In genomic region chr20:35478804-35479472, GRCh38 we compare ENCODE assay signal across 13 cellular contexts. TPM values are rescaled to one million over a fixed set of nuclear protein-coding genes. Genes with fewer than 3 reads are reported as not detected.
DNase-seq lines count a peak whose midpoint lies in the region; ATAC-seq and TF ChIP-seq lines count a peak whose summit lies in the region.
"Had no signal": no experiment of that assay in that cellular context is flagged by ENCODE, and none has a peak within 500 bp of the region (broad histone marks: within the 10 kb centered on the region; RNA-seq: fewer than 3 reads in every experiment).

No MANE protein-coding gene starts in this region.

- H4K8ac ChIP-seq in mesenchymal stem cell (ENCODE audit: low read length), result no peak overlapping the region

- H3K23ac ChIP-seq in mesenchymal stem cell (ENCODE audit: low read length in 2 of 2), result no peak overlapping the region

- H4K20me1 ChIP-seq in PC-3 (ENCODE audit: low read length), result no peaks in the 10 kb centered on the region

- no peak overlapping the region for H2BK15ac ChIP-seq in mesenchymal stem cell (ENCODE audit: low read depth, poor library complexity, severe bottlenecking)

- peak; percentile 45 for TF ChIP-seq CTCF in PC-3 (conservative IDR thresholded peaks at IDR 0.05; ENCODE audit: low read depth, low read length)
- peak; percentile 56 for TF ChIP-seq CTCF in endodermal cell (conservative IDR thresholded peaks at IDR 0.05)
- TF ChIP-seq CTCF in spleen (IDR thresholded peaks at IDR 0.05 in 8 of 11, conservative IDR thresholded peaks at IDR 0.05 in 3 of 11), result peak in 9 of 11 experiments; percentile 4 to 61 (median 52)

- H2BK120ac ChIP-seq in mesenchymal stem cell (ENCODE audit: low read depth, low read length), result no peak overlapping the region

- H3K27me3 Mint-ChIP-seq in endodermal cell (ENCODE audit: insufficient read depth), result no peaks in the 10 kb centered on the region

- no peaks in the 10 kb centered on the region for H3F3A ChIP-seq in PC-3 (ENCODE audit: low read length, unreplicated experiment)

- H3K4me2 ChIP-seq in PC-3 (ENCODE audit: low read length) (no peak overlapping the region), mesenchymal stem cell (ENCODE audit: low read length, poor library complexity, severe bottlenecking) (no peak overlapping the region)

- no TSS peak for BruUV-seq in PC-3 (replicated peaks; lab: Mats Ljungman, UMichigan)

- no peak for TF ChIP-seq POLR2A in spleen (IDR thresholded peaks at IDR 0.05)

- H3K9me3 ChIP-seq in PC-3 (ENCODE audit: low read length) (no peaks in the 10 kb centered on the region), endodermal cell (ENCODE audit: control insufficient read depth, low read length) (no peaks in the 10 kb centered on the region), spleen (peaks cover 0 to 2% (median 0%) of the 10 kb centered on the region in 8 donors), mesenchymal stem cell (ENCODE audit: control insufficient read depth, low read length) (no peaks in the 10 kb centered on the region)

- peaks cover 8% of the 10 kb centered on the region for H3K9me3 Mint-ChIP-seq in endodermal cell

- H3K79me1 ChIP-seq in mesenchymal stem cell (replicated peaks; ENCODE audit: low read length, poor library complexity, severe bottlenecking), result peaks cover 11% of the 10 kb centered on the region

- H2BK5ac ChIP-seq in mesenchymal stem cell (ENCODE audit: low read depth, low read length, poor library complexity, severe bottlenecking), result no peak overlapping the region

- H3K4me1 ChIP-seq in PC-3 (ENCODE audit: insufficient read depth, low read length) (no peaks in the 10 kb centered on the region), endodermal cell (ENCODE audit: control insufficient read depth, insufficient read depth, low read length) (no peaks in the 10 kb centered on the region), spleen (peaks cover 0 to 13% (median 6%) of the 10 kb centered on the region in 6 donors), mesenchymal stem cell (ENCODE audit: control insufficient read depth, insufficient read depth, low read depth, low read length) (peaks cover 2% of the 10 kb centered on the region)

- H2AFZ ChIP-seq in PC-3 (ENCODE audit: low read length) (no peak overlapping the region), mesenchymal stem cell (ENCODE audit: low read depth, low read length) (no peak overlapping the region)

- intact Hi-C loops in PC-3 (cut with micrococcal nuclease) (no loop called here), spleen (cut with DNase I; ENCODE audit: low total_unique reads) (no loop called here)

- no peak; the same call in 1 of the 2 replicates for ATAC-seq in PC-3
- no peak for ATAC-seq in HG03097 (IDR thresholded peaks at IDR 0.05; ENCODE audit: low FRiP score, unreplicated experiment)

- CTCF ChIA-PET in PC-3 (lab: Charles Lee), result no interaction called here

- no peak overlapping the region for H3K18ac ChIP-seq in mesenchymal stem cell (ENCODE audit: low read depth in 1 of 2, low read length in 2 of 2)

- H3K27ac Mint-ChIP-seq in endodermal cell, result no peak overlapping the region

- no peaks in the 10 kb centered on the region for H3K9me2 ChIP-seq in PC-3 (replicated peaks; ENCODE audit: low read length)

- H3K4me3 ChIP-seq in PC-3 (ENCODE audit: low read length), result no peak overlapping the region
- no peak overlapping the region for H3K4me3 ChIP-seq in endodermal cell (ENCODE audit: low read length)
- no peak overlapping the region for H3K4me3 ChIP-seq in spleen
- no peak overlapping the region for H3K4me3 ChIP-seq in mesenchymal stem cell (ENCODE audit: insufficient read depth in 1 of 2, low read depth in 1 of 2, low read length in 2 of 2)

- no peak overlapping the region for H4K91ac ChIP-seq in mesenchymal stem cell (ENCODE audit: low read length)

- H3K36me3 Mint-ChIP-seq in endodermal cell (ENCODE audit: low read depth), result peaks cover 44% of the 10 kb centered on the region

- WGBS in endodermal cell (ENCODE audit: insufficient coverage in 1 of 2, insufficient read length in 1 of 2), 2 experiments, result 90 to 95% methylated on average over 14 to 16 of the region's 16 CpGs
- 70 to 82% (median 77%) methylated on average over 16 of the region's 16 CpGs for WGBS in spleen, 5 donors
- 92% methylated on average over 16 of the region's 16 CpGs for WGBS in mesenchymal stem cell

- DNase-seq in activated gamma-delta T cell treated with Interleukin-2 at 50 U/mL for 16 hours (peak; percentile 7), activated gamma-delta T cell (lab: John Stamatoyannopoulos, UW) (no peak), PC-3 (no peak), endodermal cell (peak; percentile 85), spleen (peak; percentile 88), amygdala (lab: John Stamatoyannopoulos, UW) (no peak), mesenchymal stem cell (no peak)
- DNase-seq: HCEC 1CT; NK-92 treated with Interleukin-12 subunit alpha and Interleukin-12 subunit beta, amount 100 ng/mL, for 24 hours had no signal

- H3K79me2 ChIP-seq in PC-3 (ENCODE audit: low read length), result no peaks in the 10 kb centered on the region

- no peak overlapping the region for H3K14ac ChIP-seq in mesenchymal stem cell (ENCODE audit: low read length in 2 of 2)

- no peak overlapping the region for H2AK5ac ChIP-seq in mesenchymal stem cell (ENCODE audit: low read length, severe bottlenecking)

- no peak overlapping the region for H2BK12ac ChIP-seq in mesenchymal stem cell (ENCODE audit: low read length in 2 of 2)

- H3K4ac ChIP-seq in mesenchymal stem cell (ENCODE audit: low read depth in 1 of 2, low read length in 2 of 2), result no peak overlapping the region

- H3K9ac ChIP-seq in PC-3 (ENCODE audit: low read length) (no peak overlapping the region), endodermal cell (ENCODE audit: extremely low read depth, low read length, poor library complexity, severe bottlenecking) (no peak overlapping the region), mesenchymal stem cell (ENCODE audit: low read length) (no peak overlapping the region)

- peaks cover 58% of the 10 kb centered on the region for H3K36me3 ChIP-seq in PC-3 (ENCODE audit: low read depth, low read length)
- peaks cover 50% of the 10 kb centered on the region for H3K36me3 ChIP-seq in endodermal cell (ENCODE audit: control insufficient read depth, insufficient read depth, low read length)
- peaks cover 3 to 100% (median 62%) of the 10 kb centered on the region in 6 donors for H3K36me3 ChIP-seq in spleen
- H3K36me3 ChIP-seq in mesenchymal stem cell (ENCODE audit: control insufficient read depth in 1 of 2, insufficient read depth in 2 of 2, low read depth in 1 of 2, low read length in 2 of 2), result peaks cover 51 to 81% of the 10 kb centered on the region in 2 experiments

- no peak overlapping the region for H3K4me3 Mint-ChIP-seq in endodermal cell

- no peaks in the 10 kb centered on the region for H3K4me1 Mint-ChIP-seq in endodermal cell

- no peak overlapping the region for H3K27ac ChIP-seq in PC-3 (ENCODE audit: low read length)
- no peak overlapping the region for H3K27ac ChIP-seq in endodermal cell (ENCODE audit: low read depth, low read length)
- H3K27ac ChIP-seq in spleen, result peak overlapping the region in 4 of 8 donors; percentile 29 to 57 (median 43)
- H3K27ac ChIP-seq in mesenchymal stem cell (ENCODE audit: low read length, poor library complexity, severe bottlenecking), result no peak overlapping the region

- H3K27me3 ChIP-seq in PC-3 (ENCODE audit: low read length), result no peaks in the 10 kb centered on the region
- no peaks in the 10 kb centered on the region for H3K27me3 ChIP-seq in endodermal cell (ENCODE audit: control insufficient read depth, insufficient read depth, low read length, poor library complexity, severe bottlenecking)
- no peaks in the 10 kb centered on the region for H3K27me3 ChIP-seq in spleen (replicated peaks in 1 of 7)
- H3K27me3 ChIP-seq in mesenchymal stem cell (ENCODE audit: control insufficient read depth in 1 of 2, insufficient read depth in 1 of 2, low read length in 2 of 2), result no peaks in the 10 kb centered on the region

- POLR2A ChIA-PET in PC-3 (lab: Charles Lee; ENCODE audit: unreplicated experiment), result no interaction called here

RNA-seq across cellular contexts. Expression of gene CEP250, which starts 23.5 kb away (rescaled TPM):
- total RNA-seq in PC-3 (2014; rRNA removed), result 52.5 and 75.0 TPM in 2 replicates
- 10 to 100 TPM; 29.8 to 46.5 TPM for total RNA-seq in endodermal cell
- polyA plus RNA-seq in endodermal cell (2013, experiment 1 of 2), result 44.3 TPM
- 37.2 TPM for polyA plus RNA-seq in endodermal cell (2013, experiment 2 of 2)
- 10 to 100 TPM; 44.3 to 70.0 (median 50.6) TPM for total RNA-seq in spleen
- polyA plus RNA-seq in spleen, result 10 to 100 TPM; 15.2 to 25.6 (median 15.7) TPM
- polyA plus RNA-seq in mesenchymal stem cell (2013, experiment 1 of 2), result 8.5 TPM
- 8.0 TPM for polyA plus RNA-seq in mesenchymal stem cell (2013, experiment 2 of 2)

RNA-seq across cellular contexts. Expression of gene GDF5, which starts 40.9 kb away (rescaled TPM):
- total RNA-seq in PC-3 (2014; rRNA removed) (not detected in 2 replicates), endodermal cell (not detected), spleen (not detected)
- polyA plus RNA-seq in endodermal cell (2013, experiment 1 of 2), result 0.18 TPM
- polyA plus RNA-seq in endodermal cell (2013, experiment 2 of 2), result 0.29 TPM
- polyA plus RNA-seq in spleen, result under 1 TPM; 0.02 to 0.06 (median 0.03) TPM
- polyA plus RNA-seq in mesenchymal stem cell (2013, experiment 1 of 2), result 0.08 TPM
- 0.07 TPM for polyA plus RNA-seq in mesenchymal stem cell (2013, experiment 2 of 2)

RNA-seq across cellular contexts. Expression of gene C20orf173, which starts 50.5 kb away (rescaled TPM):
- total RNA-seq in PC-3 (2014; rRNA removed) (not detected in 2 replicates), endodermal cell (not detected), spleen (not detected)
- polyA plus RNA-seq in endodermal cell (2013, experiment 1 of 2), result not detected
- polyA plus RNA-seq in endodermal cell (2013, experiment 2 of 2), result not detected
- not detected for polyA plus RNA-seq in spleen
- not detected for polyA plus RNA-seq in mesenchymal stem cell (2013, experiment 1 of 2)
- polyA plus RNA-seq in mesenchymal stem cell (2013, experiment 2 of 2), result not detected
- total RNA-seq: bronchial epithelial cell, osteocyte had no signal
- polyA plus RNA-seq: BJ had no signal

Comparison
In these comparisons a context has a peak if more than half of its experiments do, and no peak if none do; other contexts are left out.
1. DNase-seq: peak in activated gamma-delta T cell treated with Interleukin-2 at 50 U/mL for 16 hours (single experiment), endodermal cell (single experiment) and spleen (single experiment); none in activated gamma-delta T cell (single experiment), PC-3 (single experiment), amygdala (0 of 56) and mesenchymal stem cell (single experiment).
2. Peak in every context shown above with its lines, with median percentiles within 50 percentile points of each other: CTCF ChIP-seq.